In the genomic region with DNA sequence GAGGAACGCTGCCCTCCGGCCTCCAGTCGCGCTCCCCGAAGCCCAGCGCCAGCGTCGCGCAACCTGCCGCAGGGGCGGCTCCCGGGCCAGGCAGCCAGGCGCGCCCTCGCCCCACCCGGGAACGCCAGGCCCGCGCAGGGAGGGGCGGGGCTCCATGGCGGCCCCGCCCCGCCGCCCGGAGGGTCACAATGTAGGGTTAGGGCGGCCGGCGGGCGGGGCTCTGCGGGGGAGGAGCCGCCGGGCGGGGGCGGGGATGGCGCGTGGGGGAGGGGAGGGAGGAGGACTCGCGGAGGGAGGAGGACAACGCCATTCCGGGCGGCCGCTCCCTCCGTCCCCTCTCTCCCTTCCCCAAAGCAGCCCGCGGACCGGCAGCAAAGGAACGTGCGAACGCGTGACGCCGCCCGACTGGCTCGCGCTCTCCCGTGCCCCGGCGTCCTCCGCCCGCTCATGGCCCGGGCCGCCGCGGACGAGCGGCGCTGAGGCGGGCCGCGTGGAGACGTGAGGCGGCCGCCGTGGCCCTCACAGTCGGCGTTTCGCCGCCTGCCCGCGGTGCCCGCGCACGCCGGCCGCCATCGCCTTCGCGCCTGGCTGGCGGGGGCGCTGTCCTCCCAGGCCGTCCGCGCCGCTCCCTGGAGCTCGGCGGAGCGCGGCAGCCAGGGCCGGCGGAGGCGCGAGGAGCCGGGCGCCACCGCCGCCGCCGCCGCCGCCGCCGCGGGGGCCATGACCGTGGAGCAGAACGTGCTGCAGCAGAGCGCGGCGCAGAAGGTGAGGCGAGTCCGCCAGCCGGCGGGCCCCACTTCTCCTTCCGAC, we compare ENCODE assay signal across 8 cellular contexts. TPM values are rescaled to one million over a fixed set of nuclear protein-coding genes. Genes with fewer than 3 reads are reported as not detected.
DNase-seq lines count a peak whose midpoint lies in the region; ATAC-seq and TF ChIP-seq lines count a peak whose summit lies in the region.

A gene with protein sequence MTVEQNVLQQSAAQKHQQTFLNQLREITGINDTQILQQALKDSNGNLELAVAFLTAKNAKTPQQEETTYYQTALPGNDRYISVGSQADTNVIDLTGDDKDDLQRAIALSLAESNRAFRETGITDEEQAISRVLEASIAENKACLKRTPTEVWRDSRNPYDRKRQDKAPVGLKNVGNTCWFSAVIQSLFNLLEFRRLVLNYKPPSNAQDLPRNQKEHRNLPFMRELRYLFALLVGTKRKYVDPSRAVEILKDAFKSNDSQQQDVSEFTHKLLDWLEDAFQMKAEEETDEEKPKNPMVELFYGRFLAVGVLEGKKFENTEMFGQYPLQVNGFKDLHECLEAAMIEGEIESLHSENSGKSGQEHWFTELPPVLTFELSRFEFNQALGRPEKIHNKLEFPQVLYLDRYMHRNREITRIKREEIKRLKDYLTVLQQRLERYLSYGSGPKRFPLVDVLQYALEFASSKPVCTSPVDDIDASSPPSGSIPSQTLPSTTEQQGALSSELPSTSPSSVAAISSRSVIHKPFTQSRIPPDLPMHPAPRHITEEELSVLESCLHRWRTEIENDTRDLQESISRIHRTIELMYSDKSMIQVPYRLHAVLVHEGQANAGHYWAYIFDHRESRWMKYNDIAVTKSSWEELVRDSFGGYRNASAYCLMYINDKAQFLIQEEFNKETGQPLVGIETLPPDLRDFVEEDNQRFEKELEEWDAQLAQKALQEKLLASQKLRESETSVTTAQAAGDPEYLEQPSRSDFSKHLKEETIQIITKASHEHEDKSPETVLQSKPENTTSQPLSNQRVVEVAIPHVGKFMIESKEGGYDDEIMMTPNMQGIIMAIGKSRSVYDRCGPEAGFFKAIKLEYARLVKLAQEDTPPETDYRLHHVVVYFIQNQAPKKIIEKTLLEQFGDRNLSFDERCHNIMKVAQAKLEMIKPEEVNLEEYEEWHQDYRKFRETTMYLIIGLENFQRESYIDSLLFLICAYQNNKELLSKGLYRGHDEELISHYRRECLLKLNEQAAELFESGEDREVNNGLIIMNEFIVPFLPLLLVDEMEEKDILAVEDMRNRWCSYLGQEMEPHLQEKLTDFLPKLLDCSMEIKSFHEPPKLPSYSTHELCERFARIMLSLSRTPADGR (plus strand): TSS at position 309 of the 810 bp plus-strand sequence. CDS start 412 bp downstream, at position 721.

- no peaks in the 10 kb centered on the region for H3K36me3 Mint-ChIP-seq in T-helper 1 cell treated with Interleukin-12 subunit alpha and Interleukin-12 subunit beta and Interleukin-4 antibody, amounts not matched to agents 30 μg/mL and 1 μg/mL, for 36 hours (ENCODE audit: low read depth)

- WGBS in psoas muscle, 3 donors = 0 to 1% (median 0%) methylated on average over 28 to 120 of the region's 123 CpGs
- under 1% methylated on average over 122 of the region's 123 CpGs for WGBS in urinary bladder

- intact Hi-C loops in left ventricle myocardium inferior (cut with micrococcal nuclease) = no loop called here
- intact Hi-C loops in psoas muscle (cut with DNase I) = loop anchor here (1.0 to 5.0 kb wide), 3 partner anchors 77 to 96 kb away; no protein-coding TSS in a partner anchor

- TF ChIP-seq CTCF in GM12875 (IDR thresholded peaks at IDR 0.05; ENCODE audit: borderline replicate concordance, insufficient read depth, low read depth, low read length) (0 out of 2 replicates have a peak, but pooled peaks have one; percentile 9), left ventricle myocardium inferior (IDR thresholded peaks at IDR 0.05; ENCODE audit: borderline replicate concordance) (peak; percentile 29), psoas muscle (IDR thresholded peaks at IDR 0.05) (peak; percentile 28)

- ATAC-seq in HG02678 (IDR thresholded peaks at IDR 0.05; ENCODE audit: unreplicated experiment) (peak; percentile 73), psoas muscle (peak; percentile 93 to 97 (median 96))

- H3K27me3 ChIP-seq in left ventricle myocardium inferior (ENCODE audit: low read depth) = no peaks in the 10 kb centered on the region
- no peaks in the 10 kb centered on the region for H3K27me3 ChIP-seq in psoas muscle (ENCODE audit: insufficient read depth in 3 of 3, low read length in 2 of 3)

- DNase-seq in NCI-H128 (lab: John Stamatoyannopoulos, UW; ENCODE audit: unreplicated experiment) = peak; percentile 57
- DNase-seq in amniotic epithelial cell (ENCODE audit: low read depth) = peak; percentile 64
- DNase-seq in left ventricle myocardium inferior = peak; percentile 94
- DNase-seq in psoas muscle = peak; percentile 93 to 97

- H3K4me3 Mint-ChIP-seq in T-helper 1 cell treated with Interleukin-12 subunit alpha and Interleukin-12 subunit beta and Interleukin-4 antibody, amounts not matched to agents 30 μg/mL and 1 μg/mL, for 36 hours = peak within 1 kb of the TSS; percentile 95

- peak within 1 kb of the TSS; percentile 92 for H3K27ac Mint-ChIP-seq in T-helper 1 cell treated with Interleukin-12 subunit alpha and Interleukin-12 subunit beta and Interleukin-4 antibody, amounts not matched to agents 30 μg/mL and 1 μg/mL, for 36 hours

- H3K27me3 Mint-ChIP-seq in T-helper 1 cell treated with Interleukin-12 subunit alpha and Interleukin-12 subunit beta and Interleukin-4 antibody, amounts not matched to agents 30 μg/mL and 1 μg/mL, for 36 hours (ENCODE audit: low read depth) = peaks cover 34% of the 10 kb centered on the region

- H3K9me3 ChIP-seq in left ventricle myocardium inferior (replicated peaks) = no peaks in the 10 kb centered on the region
- H3K9me3 ChIP-seq in psoas muscle = no peaks in the 10 kb centered on the region

- H3K36me3 ChIP-seq in left ventricle myocardium inferior = no peaks in the 10 kb centered on the region
- H3K36me3 ChIP-seq in psoas muscle (ENCODE audit: insufficient read depth in 1 of 2, low read depth in 1 of 2) = no peaks in the 10 kb centered on the region
- no peaks in the 10 kb centered on the region for H3K36me3 ChIP-seq in urinary bladder (ENCODE audit: insufficient read depth)

- H3K4me1 Mint-ChIP-seq in T-helper 1 cell treated with Interleukin-12 subunit alpha and Interleukin-12 subunit beta and Interleukin-4 antibody, amounts not matched to agents 30 μg/mL and 1 μg/mL, for 36 hours (ENCODE audit: low read depth) = peaks cover 24% of the 10 kb centered on the region

- H3K4me1 ChIP-seq in left ventricle myocardium inferior (peaks cover 51% of the 10 kb centered on the region), psoas muscle (peaks cover 13% of the 10 kb centered on the region), urinary bladder (ENCODE audit: insufficient read depth) (no peaks in the 10 kb centered on the region)

- H3K9me3 Mint-ChIP-seq in T-helper 1 cell treated with Interleukin-12 subunit alpha and Interleukin-12 subunit beta and Interleukin-4 antibody, amounts not matched to agents 30 μg/mL and 1 μg/mL, for 36 hours = no peaks in the 10 kb centered on the region

- H3K4me3 ChIP-seq in GM12875 (ENCODE audit: low read depth, low read length) (peak within 1 kb of the TSS; percentile 62), left ventricle myocardium inferior (peak within 1 kb of the TSS; percentile 86), psoas muscle (peak within 1 kb of the TSS; percentile 93), urinary bladder (ENCODE audit: low read depth, low read length) (peak within 1 kb of the TSS; percentile 97)

- H3K27ac ChIP-seq in left ventricle myocardium inferior (replicated peaks) (peak within 1 kb of the TSS; percentile 97), psoas muscle (peak within 1 kb of the TSS; percentile 97), urinary bladder (ENCODE audit: low read depth) (peak within 1 kb of the TSS; percentile 97)

RNA-seq across cellular contexts. Expression of the gene that starts here (rescaled TPM):
- total RNA-seq in left ventricle myocardium inferior (53.2 TPM), psoas muscle (100 to 1,000 TPM; 104 to 149 (median 116) TPM), urinary bladder (111 TPM)
- polyA plus RNA-seq in psoas muscle (10 to 100 TPM; 20.0 to 59.3 (median 53.8) TPM), urinary bladder (19.1 TPM)

Comparison
In these comparisons a context has a peak if more than half of its experiments do, and no peak if none do; other contexts are left out.
1. Peak in every context shown above with its lines: DNase-seq, ATAC-seq, H3K4me3 ChIP-seq and H3K27ac ChIP-seq.